ENCODE assay signal across 11 cellular contexts in the genomic region with DNA sequence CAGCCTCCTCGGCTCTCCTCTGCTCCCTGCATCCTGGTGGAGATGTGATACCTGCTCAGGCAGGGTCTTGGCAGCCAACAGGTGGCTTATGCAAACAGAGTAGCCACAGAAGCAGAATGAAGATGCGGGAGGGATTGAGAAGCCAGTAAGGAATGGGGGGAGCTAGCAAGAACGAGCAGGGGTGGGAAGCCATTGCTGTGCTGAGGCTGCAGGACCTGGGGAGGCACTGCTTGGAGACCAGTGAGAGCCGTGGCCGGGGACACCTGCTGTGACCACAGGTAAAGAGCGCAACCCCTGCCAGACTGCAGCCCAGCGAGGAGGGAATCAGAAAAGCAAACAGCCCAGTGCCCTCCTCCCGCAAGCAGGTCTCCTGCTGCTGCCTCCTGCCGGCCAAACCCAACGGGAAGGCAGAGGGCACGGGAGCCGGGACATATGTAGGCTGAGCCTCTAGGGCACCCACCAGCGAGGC. TPM values are rescaled to one million over a fixed set of nuclear protein-coding genes. Genes with fewer than 3 reads are reported as not detected.
DNase-seq lines count a peak whose midpoint lies in the region; ATAC-seq, FAIRE-seq and TF ChIP-seq lines count a peak whose summit lies in the region.
"Had no signal": no experiment of that assay in that cellular context is flagged by ENCODE, and none has a peak within 500 bp of the region (broad histone marks: within the 10 kb centered on the region; RNA-seq: fewer than 3 reads in every experiment).

No MANE protein-coding gene starts in this region.

- H3K27me3 ChIP-seq in brain microvascular endothelial cell (replicated peaks), result no peaks in the 10 kb centered on the region
- peaks cover 0 to 5% (median 0%) of the 10 kb centered on the region in 3 experiments for H3K27me3 ChIP-seq in neuronal stem cell (ENCODE audit: control insufficient read depth in 3 of 3, insufficient read depth in 3 of 3, low read depth in 1 of 3, low read length in 3 of 3)
- no peaks in the 10 kb centered on the region for H3K27me3 ChIP-seq in Caco-2 (replicated peaks; ENCODE audit: control insufficient read depth, insufficient read depth, low read length)

- no peaks in the 10 kb centered on the region for H3K9me3 Mint-ChIP-seq in Caco-2 (ENCODE audit: unreplicated experiment)

- no peak overlapping the region for H3K14ac ChIP-seq in neuronal stem cell (ENCODE audit: low read length)

- no peak overlapping the region for H3K4me3 ChIP-seq in brain microvascular endothelial cell (ENCODE audit: low read depth, low read length)
- H3K4me3 ChIP-seq in neuronal stem cell (ENCODE audit: low read length in 2 of 2), result no peak overlapping the region
- no peak overlapping the region for H3K4me3 ChIP-seq in Caco-2 (ENCODE audit: low read depth, low read length)
- H3K4me3 ChIP-seq: SK-N-MC had no signal

- H3K9me3 ChIP-seq in neuronal stem cell (replicated peaks in 1 of 2; ENCODE audit: control insufficient read depth in 2 of 2, insufficient read depth in 1 of 2, low read depth in 1 of 2, low read length in 2 of 2), result no peaks in the 10 kb centered on the region
- no peaks in the 10 kb centered on the region for H3K9me3 ChIP-seq in Caco-2

- no peaks in the 10 kb centered on the region for H3K27me3 Mint-ChIP-seq in Caco-2 (ENCODE audit: insufficient read depth, unreplicated experiment)

- in situ Hi-C loops in brain microvascular endothelial cell (cut with HindIII; ENCODE audit: low pct_ligation_motif_present, low sequenced_read_pairs), result loop anchor here (25.0 kb wide), 1 partner anchor 833 kb away; a partner anchor contains a TSS

- no peak overlapping the region for H3K4me3 Mint-ChIP-seq in Caco-2 (ENCODE audit: unreplicated experiment)

- H3K23ac ChIP-seq in neuronal stem cell (ENCODE audit: low read depth, low read length, poor library complexity), result no peak overlapping the region

- TF ChIP-seq CTCF in brain microvascular endothelial cell (IDR thresholded peaks at IDR 0.05; ENCODE audit: low read depth, low read length, missing control alignments), result peak; percentile 62
- no peak for TF ChIP-seq CTCF in Caco-2 (IDR thresholded peaks at IDR 0.05; ENCODE audit: insufficient read depth in 1 of 2, low read depth in 1 of 2, low read length in 1 of 2, severe bottlenecking in 1 of 2, unreplicated experiment in 1 of 2)

- H3K9ac ChIP-seq in neuronal stem cell (ENCODE audit: low read depth, low read length, poor library complexity), result no peak overlapping the region

- no peak overlapping the region for H3K27ac ChIP-seq in brain microvascular endothelial cell
- no peak overlapping the region for H3K27ac ChIP-seq in neuronal stem cell (replicated peaks; ENCODE audit: low read length)
- H3K27ac ChIP-seq: SK-N-MC had no signal

- no peaks in the 10 kb centered on the region for H3K4me1 Mint-ChIP-seq in Caco-2 (ENCODE audit: low read depth, unreplicated experiment)

- no peak overlapping the region for H2AFZ ChIP-seq in neuronal stem cell (ENCODE audit: low read length)

- no CpG with 5 or more reads among the region's 13 CpGs for WGBS in neuronal stem cell (ENCODE audit: extremely low coverage in 2 of 2, insufficient read length in 2 of 2, insufficient replicate concordance in 1 of 2), 2 donors

- H2BK15ac ChIP-seq in neuronal stem cell (ENCODE audit: low read length), result no peak overlapping the region

- H2AK5ac ChIP-seq in neuronal stem cell (ENCODE audit: low read depth, low read length), result peak overlapping the region; percentile 36

- ATAC-seq in HG03520 (IDR thresholded peaks at IDR 0.05; ENCODE audit: unreplicated experiment), result no peak

- H3K4me1 ChIP-seq in neuronal stem cell (ENCODE audit: control insufficient read depth in 2 of 2, insufficient read depth in 1 of 2, low read depth in 1 of 2, low read length in 2 of 2), result peaks cover 0 to 7% of the 10 kb centered on the region in 2 donors
- H3K4me1 ChIP-seq in Caco-2, result no peaks in the 10 kb centered on the region

- H4K91ac ChIP-seq in neuronal stem cell (ENCODE audit: low read depth, low read length, poor library complexity), result no peak overlapping the region

- H2BK12ac ChIP-seq in neuronal stem cell (ENCODE audit: low read length), result no peak overlapping the region

- no peak overlapping the region for H3K27ac Mint-ChIP-seq in Caco-2 (ENCODE audit: unreplicated experiment)

- CTCF ChIA-PET in Caco-2 (lab: Charles Lee), result no interaction called here

- POLR2A ChIA-PET in Caco-2 (lab: Charles Lee), result no interaction called here

- H3K18ac ChIP-seq in neuronal stem cell (ENCODE audit: low read length), result no peak overlapping the region

- intact Hi-C loops in Caco-2 (cut with micrococcal nuclease; ENCODE audit: unreplicated experiment), result loop anchor here (5.0 kb wide), 2 partner anchors 143 to 833 kb away; no protein-coding TSS in a partner anchor

- H3K36me3 Mint-ChIP-seq in Caco-2 (ENCODE audit: insufficient read depth, unreplicated experiment), result no peaks in the 10 kb centered on the region

- peak overlapping the region; percentile 25 for H2BK5ac ChIP-seq in neuronal stem cell (ENCODE audit: low read length)

- H3K36me3 ChIP-seq in brain microvascular endothelial cell (replicated peaks), result no peaks in the 10 kb centered on the region
- no peaks in the 10 kb centered on the region for H3K36me3 ChIP-seq in neuronal stem cell (replicated peaks in 1 of 2; ENCODE audit: control insufficient read depth in 2 of 2, insufficient read depth in 2 of 2, low read length in 2 of 2)
- no peaks in the 10 kb centered on the region for H3K36me3 ChIP-seq in Caco-2 (ENCODE audit: control insufficient read depth, insufficient read depth, low read length)

- H2BK120ac ChIP-seq in neuronal stem cell (ENCODE audit: low read depth, low read length), result no peak overlapping the region

- no peak overlapping the region for H4K8ac ChIP-seq in neuronal stem cell (ENCODE audit: low read depth, low read length)

- H3K79me1 ChIP-seq in neuronal stem cell (ENCODE audit: low read depth, low read length), result no peaks in the 10 kb centered on the region

- FAIRE-seq in urothelium cell line (lab: Jason Lieb, UNC), result no peak
- FAIRE-seq: A204.1, endometrium had no signal

- no peak overlapping the region for H3K4ac ChIP-seq in neuronal stem cell (ENCODE audit: low read length)

- DNase-seq in DMS153 (lab: John Stamatoyannopoulos, UW) (peak; percentile 9), DMS153 treated with DMSO at 0.1 percent for 48 hours (lab: John Stamatoyannopoulos, UW; ENCODE audit: unreplicated experiment) (no peak), NCI-H146 treated with DMSO at 0.1 percent for 48 hours (lab: John Stamatoyannopoulos, UW; ENCODE audit: unreplicated experiment) (peak; percentile 93), brain microvascular endothelial cell (no peak), neuronal stem cell (ENCODE audit: low spot score) (no peak), urothelium cell line (ENCODE audit: low spot score) (no peak), Caco-2 (no peak)

- no peak overlapping the region for H3K4me2 ChIP-seq in neuronal stem cell (ENCODE audit: insufficient read depth, low read length, poor library complexity, severe bottlenecking)

- BruUV-seq in Caco-2 (replicated peaks; lab: Mats Ljungman, UMichigan), result no TSS peak

RNA-seq across cellular contexts. Expression of a gene that starts 14.7 kb away (rescaled TPM):
- 0.26 TPM for polyA plus RNA-seq in neuronal stem cell (2013, experiment 1 of 2)
- 0.35 TPM for polyA plus RNA-seq in neuronal stem cell (2013, experiment 2 of 2)
- not detected in 2 replicates for total RNA-seq in Caco-2 (2022)

RNA-seq across cellular contexts. Expression of a gene that starts 24.0 kb away (rescaled TPM):
- 103 TPM for polyA plus RNA-seq in neuronal stem cell (2013, experiment 1 of 2)
- 98.6 TPM for polyA plus RNA-seq in neuronal stem cell (2013, experiment 2 of 2)
- total RNA-seq in Caco-2 (2022), result 15.8 and 15.9 TPM in 2 replicates

Comparison
In these comparisons a context has a peak if more than half of its experiments do, and no peak if none do; other contexts are left out.
1. DNase-seq: peak in DMS153 (single experiment) and NCI-H146 treated with DMSO at 0.1 percent for 48 hours (single experiment); none in DMS153 treated with DMSO at 0.1 percent for 48 hours (single experiment), brain microvascular endothelial cell (single experiment), neuronal stem cell (single experiment), urothelium cell line (single experiment) and Caco-2 (0 of 2).